ENCODE assay signal across 17 cellular contexts in genomic region chr18:14949800-14950415, GRCh38.
"Had no signal": no experiment of that assay in that cellular context is flagged by ENCODE, and none has a peak within 500 bp of the region (broad histone marks: within the 10 kb centered on the region; RNA-seq: fewer than 3 reads in every experiment).

No MANE protein-coding gene starts in this region.

- H3K27me3 ChIP-seq: tibial artery, uterus had no signal

- H3K4me3 ChIP-seq: mucosa of descending colon, psoas muscle, tibial artery, uterus had no signal

- ATAC-seq: activated naive CD8-positive, alpha-beta T cell treated with anti-CD3 and anti-CD28 coated beads, Interleukin-2, amount 50 U/mL, for 24 hours; mucosa of descending colon; psoas muscle; right cardiac atrium; stimulated activated naive CD8-positive, alpha-beta T cell treated with anti-CD3 and anti-CD28 coated beads, Interleukin-15, Interleukin-2, amounts not matched to agents 100 U/mL and 50 U/mL, for 24 hours had no signal

- H3K27ac ChIP-seq: psoas muscle, tibial artery, uterus had no signal

- DNase-seq: activated B cell treated with CpG ODN at 0.5 μM for 24 hours; activated CD4-positive, alpha-beta memory T cell treated with anti-CD3 and anti-CD28 coated beads, Interleukin-2, amount 10 ng/mL, durations not matched to agents 7 days and 5 days; activated CD4-positive, alpha-beta T cell treated with anti-CD3 and anti-CD28 coated beads for 48 hours; activated naive CD4-positive, alpha-beta T cell treated with Interleukin-2 at 50 U/mL for 16 hours; activated naive CD8-positive, alpha-beta T cell treated with anti-CD3 and anti-CD28 coated beads, Interleukin-2, amount 50 U/mL, for 24 hours; activated T-cell treated with anti-CD3 and anti-CD28 coated beads, Interleukin-2, amount 50 U/mL, for 24 hours; anterior cingulate cortex; central memory CD4-positive, alpha-beta T cell; mesenchymal stem cell; mucosa of descending colon; naive B cell; psoas muscle; right cardiac atrium; stimulated activated naive CD8-positive, alpha-beta T cell treated with anti-CD3 and anti-CD28 coated beads, Interleukin-15, Interleukin-2, amounts not matched to agents 100 U/mL and 50 U/mL, for 24 hours; substantia nigra; tibial artery; uterus had no signal

- H3K36me3 ChIP-seq: tibial artery, uterus had no signal

- H3K9me3 ChIP-seq: mucosa of descending colon, psoas muscle, uterus had no signal

- H3K4me1 ChIP-seq: psoas muscle, tibial artery, uterus had no signal
